1 cellular context compared by ENCODE assay signal in the genomic region with DNA sequence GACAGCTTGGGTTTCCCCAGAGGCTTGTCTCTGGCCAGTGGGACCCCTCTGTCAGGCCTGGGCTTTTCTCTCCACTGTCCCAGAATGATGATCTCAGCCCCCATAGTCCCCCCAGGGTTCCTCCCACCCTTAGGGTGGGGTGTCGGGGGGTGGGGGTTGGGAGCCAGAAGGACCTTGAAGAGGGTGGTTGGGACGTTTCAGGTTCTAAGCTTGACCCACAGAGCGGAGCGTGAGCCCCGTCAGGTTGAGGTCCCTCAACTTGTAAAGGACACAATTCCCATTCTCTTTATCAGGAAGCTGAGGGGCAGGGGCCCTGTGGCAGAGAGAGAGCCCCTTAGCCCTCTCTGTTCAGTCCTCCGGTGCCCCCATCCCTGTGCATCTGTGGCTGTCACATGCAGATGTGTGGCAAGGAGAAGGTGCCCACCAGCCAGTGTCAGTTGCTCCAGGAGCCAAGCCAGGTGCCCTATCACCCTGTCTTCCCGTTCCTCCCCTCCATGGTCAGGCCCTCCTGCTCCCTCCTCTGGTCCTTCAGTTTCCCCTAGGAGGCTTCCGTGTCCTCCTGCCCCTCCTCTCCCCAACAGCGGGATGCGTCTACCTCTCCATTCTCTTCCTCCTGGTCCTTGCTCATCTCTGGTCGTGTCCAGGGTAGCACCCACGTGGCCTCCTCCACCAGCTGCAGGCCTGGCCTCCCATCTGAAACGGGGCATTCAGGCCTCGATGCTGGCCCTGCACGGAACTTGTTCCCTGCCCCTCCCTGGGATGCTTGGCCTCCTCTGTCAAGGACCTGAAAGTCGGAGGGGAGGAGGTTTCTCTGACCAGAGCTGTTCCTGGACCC.
TF ChIP-seq lines count a peak whose summit lies in the region.

No MANE protein-coding gene starts in this region.

TF ChIP-seq in GM12878, 131 proteins besides CTCF, POLR2A, EP300 and RAD21:
- TF ChIP-seq POU2F2 (IDR thresholded peaks at IDR 0.05; ENCODE audit: borderline replicate concordance, low read depth, low read length) (no peak), CHD2 (IDR thresholded peaks at IDR 0.05; ENCODE audit: borderline replicate concordance, low read depth, low read length) (no peak), TCF12 (IDR thresholded peaks at IDR 0.05; ENCODE audit: low read depth, low read length) (no peak), DPF2 (IDR thresholded peaks at IDR 0.05) (no peak), NFIC (IDR thresholded peaks at IDR 0.05; ENCODE audit: low read depth, low read length) (no peak), TARDBP (IDR thresholded peaks at IDR 0.05; ENCODE audit: borderline replicate concordance) (no peak), RB1 (IDR thresholded peaks at IDR 0.05; ENCODE audit: borderline replicate concordance) (no peak), FOS (IDR thresholded peaks at IDR 0.05; ENCODE audit: borderline replicate concordance, extremely low read depth, insufficient read length) (no peak), MEF2B (IDR thresholded peaks at IDR 0.05; ENCODE audit: partially characterized antibody, poor library complexity, severe bottlenecking) (no peak), ZBTB33 (IDR thresholded peaks at IDR 0.05) (no peak), NFXL1 (IDR thresholded peaks at IDR 0.05; ENCODE audit: borderline replicate concordance) (no peak), NR2C1 (IDR thresholded peaks at IDR 0.05) (no peak), ZNF274 (IDR thresholded peaks at IDR 0.05; ENCODE audit: insufficient read depth, insufficient read length) (no peak), MTA2 (IDR thresholded peaks at IDR 0.05; ENCODE audit: low read depth) (no peak)
- TF ChIP-seq, protein P1, sequence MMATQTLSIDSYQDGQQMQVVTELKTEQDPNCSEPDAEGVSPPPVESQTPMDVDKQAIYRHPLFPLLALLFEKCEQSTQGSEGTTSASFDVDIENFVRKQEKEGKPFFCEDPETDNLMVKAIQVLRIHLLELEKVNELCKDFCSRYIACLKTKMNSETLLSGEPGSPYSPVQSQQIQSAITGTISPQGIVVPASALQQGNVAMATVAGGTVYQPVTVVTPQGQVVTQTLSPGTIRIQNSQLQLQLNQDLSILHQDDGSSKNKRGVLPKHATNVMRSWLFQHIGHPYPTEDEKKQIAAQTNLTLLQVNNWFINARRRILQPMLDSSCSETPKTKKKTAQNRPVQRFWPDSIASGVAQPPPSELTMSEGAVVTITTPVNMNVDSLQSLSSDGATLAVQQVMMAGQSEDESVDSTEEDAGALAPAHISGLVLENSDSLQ (IDR thresholded peaks at IDR 0.05): no peak
